In the genomic region with DNA sequence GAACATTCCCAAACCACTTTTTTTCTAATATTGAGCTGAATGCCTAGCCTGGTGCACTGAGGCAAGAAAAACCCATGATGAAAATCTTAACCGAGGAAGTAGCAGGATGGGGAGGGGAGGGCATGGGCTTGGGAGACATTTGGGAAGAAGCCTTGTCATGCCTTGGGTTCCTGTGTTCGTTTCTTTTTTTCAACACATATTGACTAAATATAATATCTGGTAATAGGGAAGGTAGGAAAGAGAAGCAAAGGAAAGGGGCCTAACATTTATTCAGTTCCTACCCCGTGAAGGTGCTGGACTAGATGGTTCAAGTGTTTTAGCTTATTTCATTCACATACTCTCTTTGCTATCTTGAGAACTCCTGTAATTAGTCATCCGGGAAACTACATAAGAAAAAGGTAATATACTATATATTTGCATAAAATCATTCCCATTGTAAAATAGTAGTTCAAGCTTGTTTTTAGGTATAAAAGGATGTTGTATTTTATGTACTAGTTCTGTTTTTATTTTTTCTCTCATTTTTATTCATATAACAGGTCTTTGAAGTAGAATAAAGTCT, we compare ENCODE assay signal across 26 cellular contexts.
"Had no signal": no experiment of that assay in that cellular context is flagged by ENCODE, and none has a peak within 500 bp of the region (broad histone marks: within the 10 kb centered on the region; RNA-seq: fewer than 3 reads in every experiment).

No MANE protein-coding gene starts in this region.

- H3K27me3 ChIP-seq: adrenal gland, body of pancreas, colonic mucosa, gastrocnemius medialis, hepatocyte, ovary, tibial nerve had no signal

- H3K4me3 ChIP-seq: adrenal gland, body of pancreas, colonic mucosa, gastrocnemius medialis, hepatocyte, ovary, prostate gland, tibial nerve had no signal

- ATAC-seq: body of pancreas; gastrocnemius medialis; left ventricle myocardium superior; naive thymus-derived CD4-positive, alpha-beta T cell; stimulated activated naive B cell treated with anti-CD40 and anti-IgM and Interleukin-4, amounts not matched to agents 10 μg/mL and 1 μg/mL and 100 μg/mL, for 72 hours had no signal

- DNase-seq: activated CD4-positive, alpha-beta T cell treated with anti-CD3 and anti-CD28 coated beads for 4 hours; activated CD4-positive, alpha-beta T cell treated with anti-CD3 and anti-CD28 coated beads, Interleukin-2, amount 50 U/mL, for 4 hours; activated effector memory CD4-positive, alpha-beta T cell treated with anti-CD3 and anti-CD28 coated beads, Interleukin-2, amount 50 U/mL, for 16 hours; activated naive CD4-positive, alpha-beta T cell treated with anti-CD3 and anti-CD28 coated beads for 36 hours; activated naive CD8-positive, alpha-beta T cell treated with anti-CD3 and anti-CD28 coated beads for 36 hours; activated T-cell treated with anti-CD3 and anti-CD28 coated beads for 4 hours; adrenal gland; aorta; body of pancreas; cerebellar nuclear complex; colonic mucosa; effector CD8-positive, alpha-beta T cell; gastrocnemius medialis; glutamatergic neuron; islet precursor cell; left ventricle myocardium superior; mammary epithelial cell; midbrain; naive thymus-derived CD4-positive, alpha-beta T cell; ovary; stimulated activated CD4-positive, alpha-beta T cell treated with anti-CD3 and anti-CD28 coated beads, Interleukin-15, amount 100 ng/mL, for 24 hours; stimulated activated CD4-positive, alpha-beta T cell treated with anti-CD3 and anti-CD28 coated beads, Interleukin-2, amount 100 ng/mL, for 24 hours; stimulated activated naive B cell treated with anti-CD40 and anti-IgM and Interleukin-4, amounts not matched to agents 10 μg/mL and 1 μg/mL and 100 μg/mL, for 72 hours had no signal

- H3K4me3 Mint-ChIP-seq: activated naive CD4-positive, alpha-beta T cell treated with anti-CD3 and anti-CD28 coated beads for 36 hours; activated naive CD8-positive, alpha-beta T cell treated with anti-CD3 and anti-CD28 coated beads for 36 hours; naive thymus-derived CD4-positive, alpha-beta T cell; stimulated activated naive B cell treated with anti-CD40 and anti-IgM and Interleukin-4, amounts not matched to agents 10 μg/mL and 1 μg/mL and 100 μg/mL, for 72 hours had no signal

- H3K9me3 ChIP-seq: adrenal gland, body of pancreas, colonic mucosa, gastrocnemius medialis, ovary, prostate gland, tibial nerve had no signal

- H3K27ac ChIP-seq: adrenal gland, body of pancreas, colonic mucosa, gastrocnemius medialis, hepatocyte, ovary, prostate gland, tibial nerve had no signal

- H3K4me1 ChIP-seq: body of pancreas, colonic mucosa, prostate gland had no signal

- H3K27me3 Mint-ChIP-seq: activated naive CD8-positive, alpha-beta T cell treated with anti-CD3 and anti-CD28 coated beads for 36 hours; naive thymus-derived CD4-positive, alpha-beta T cell; stimulated activated naive B cell treated with anti-CD40 and anti-IgM and Interleukin-4, amounts not matched to agents 10 μg/mL and 1 μg/mL and 100 μg/mL, for 72 hours had no signal

- H3K27ac Mint-ChIP-seq: activated naive CD4-positive, alpha-beta T cell treated with anti-CD3 and anti-CD28 coated beads for 36 hours; activated naive CD8-positive, alpha-beta T cell treated with anti-CD3 and anti-CD28 coated beads for 36 hours; naive thymus-derived CD4-positive, alpha-beta T cell; stimulated activated naive B cell treated with anti-CD40 and anti-IgM and Interleukin-4, amounts not matched to agents 10 μg/mL and 1 μg/mL and 100 μg/mL, for 72 hours had no signal
